In the genomic region with DNA sequence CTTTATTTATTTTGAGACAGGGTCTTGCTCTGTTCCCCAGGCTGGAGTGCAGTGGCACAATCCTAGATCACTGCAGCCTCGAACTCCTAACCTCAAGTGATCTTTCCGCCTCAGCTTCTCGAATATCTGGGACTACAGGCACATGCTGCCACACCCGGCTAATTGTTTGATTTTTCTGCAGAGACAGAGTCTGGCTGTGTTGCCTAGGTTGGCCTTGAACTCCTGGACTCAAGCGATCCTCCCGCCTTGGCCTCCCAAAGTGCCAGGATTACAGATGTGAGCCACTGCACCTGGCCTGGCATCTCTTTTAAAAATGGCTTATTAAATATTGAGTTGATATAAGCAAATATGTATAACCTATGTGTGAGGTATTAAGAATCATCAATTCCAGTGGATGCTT, we compare ENCODE assay signal across 28 cellular contexts.
"Had no signal": no experiment of that assay in that cellular context is flagged by ENCODE, and none has a peak within 500 bp of the region (broad histone marks: within the 10 kb centered on the region; RNA-seq: fewer than 3 reads in every experiment).

No MANE protein-coding gene starts in this region.

- H3K4me3 ChIP-seq: adrenal gland, body of pancreas had no signal

- H3K4me1 ChIP-seq: body of pancreas had no signal

- FAIRE-seq: colon, frontal cortex had no signal

- H3K27me3 ChIP-seq: adrenal gland, body of pancreas had no signal

- H3K36me3 ChIP-seq: adrenal gland had no signal

- H3K9me3 ChIP-seq: adrenal gland, body of pancreas had no signal

- H3K27ac ChIP-seq: adrenal gland, body of pancreas had no signal

- DNase-seq: activated CD4-positive, alpha-beta memory T cell treated with anti-CD3 and anti-CD28 coated beads for 36 hours; activated CD4-positive, alpha-beta T cell treated with anti-CD3 and anti-CD28 coated beads for 36 hours; activated CD4-positive, alpha-beta T cell treated with anti-CD3 and anti-CD28 coated beads, Interleukin-2, amount 10 ng/mL, durations not matched to agents 24 days and 14 days; activated CD4-positive, CD25-positive, alpha-beta regulatory T cell; activated CD4-positive, CD25-positive, alpha-beta regulatory T cell treated with anti-CD3 and anti-CD28 coated beads, Interleukin-2, amount 50 U/mL, for 72 hours; activated CD8-positive, alpha-beta memory T cell treated with anti-CD3 and anti-CD28 coated beads, Interleukin-2, amount 10 ng/mL, durations not matched to agents 7 days and 5 days; activated CD8-positive, alpha-beta memory T cell treated with anti-CD3 and anti-CD28 coated beads, Interleukin-2, amount 50 U/mL, for 4 hours; activated CD8-positive, alpha-beta T cell treated with anti-CD3 and anti-CD28 coated beads, Interleukin-2, amount 10 ng/mL, durations not matched to agents 7 days and 5 days; activated effector memory CD4-positive, alpha-beta T cell treated with anti-CD3 and anti-CD28 coated beads, Interleukin-2, amount 50 U/mL, for 16 hours; activated naive CD4-positive, alpha-beta T cell treated with anti-CD3 and anti-CD28 coated beads for 36 hours; activated naive CD8-positive, alpha-beta T cell treated with anti-CD3 and anti-CD28 coated beads for 36 hours; activated naive CD8-positive, alpha-beta T cell treated with anti-CD3 and anti-CD28 coated beads, Interleukin-2, amount 50 U/mL, for 24 hours; activated T-cell treated with anti-CD3 and anti-CD28 coated beads, Interleukin-2, amount 50 U/mL, for 1 hour; activated T-cell treated with anti-CD3 and anti-CD28 coated beads, Interleukin-2, amount 50 U/mL, for 48 hours; amygdala; aorta; body of pancreas; caudate nucleus; cortex of kidney; dermis blood vessel endothelial cell; effector CD4-positive, alpha-beta T cell; foreskin fibroblast; head of caudate nucleus; T-helper 1 cell; T-helper 2 cell had no signal
